ENCODE assay signal across 8 cellular contexts in the genomic region with DNA sequence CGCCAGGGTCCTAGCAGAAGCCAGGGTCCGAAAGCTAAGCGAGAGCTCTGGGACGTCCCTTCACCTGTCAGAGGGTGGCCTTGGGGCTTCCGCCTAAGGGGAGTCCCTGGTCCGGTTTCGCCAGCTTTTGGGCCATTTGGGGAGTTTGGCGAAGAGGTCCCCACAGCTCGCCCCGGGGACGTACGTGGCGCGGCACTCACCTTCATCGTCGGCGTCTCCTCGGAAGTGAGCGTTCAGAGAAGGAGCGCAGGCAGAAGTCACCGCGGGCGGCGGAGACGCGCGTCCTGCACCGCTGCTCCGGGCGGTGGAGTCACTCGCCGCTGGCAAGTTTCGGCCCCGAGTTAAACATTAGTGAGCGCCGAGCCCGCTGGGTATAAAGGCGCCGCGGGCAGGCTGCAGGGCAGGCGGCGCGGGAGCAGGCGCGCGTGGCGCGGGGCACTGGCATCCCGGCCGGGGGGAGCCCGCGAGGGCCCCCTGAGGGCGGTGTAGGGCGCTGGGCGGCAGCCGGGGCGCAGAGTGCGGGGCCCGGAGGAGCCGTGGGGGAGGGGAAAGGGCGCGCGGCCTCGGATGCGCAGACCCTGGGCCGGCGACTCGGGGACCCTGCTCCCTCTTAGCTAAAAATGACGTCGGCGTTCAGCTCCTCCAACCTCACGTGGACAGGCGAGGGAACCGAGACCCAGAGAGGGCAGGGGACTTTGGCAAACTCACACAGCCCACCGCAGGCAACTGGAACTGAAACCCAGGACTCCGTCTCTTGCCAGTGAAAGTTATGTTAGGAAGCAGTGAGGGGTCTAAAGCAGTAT. TPM values are rescaled to one million over a fixed set of nuclear protein-coding genes. Genes with fewer than 3 reads are reported as not detected.
DNase-seq lines count a peak whose midpoint lies in the region; ATAC-seq and TF ChIP-seq lines count a peak whose summit lies in the region.

A gene (minus strand): TSS at position 440 of the 803 bp plus-strand sequence. CDS start 234 bp downstream, at position 206.

- TF ChIP-seq POLR2A in thyroid gland (IDR thresholded peaks at IDR 0.05) = no peak

- H3K36me3 ChIP-seq in esophagus (ENCODE audit: control insufficient read depth in 2 of 2, insufficient read depth in 2 of 2, low read length in 1 of 2) (no peaks in the 10 kb centered on the region), thyroid gland (no peaks in the 10 kb centered on the region)

- H3K4me1 Mint-ChIP-seq in activated CD8-positive, alpha-beta T cell treated with anti-CD3 and anti-CD28 coated beads for 36 hours (ENCODE audit: low read depth) = peaks cover 47% of the 10 kb centered on the region
- peaks cover 15% of the 10 kb centered on the region for H3K4me1 Mint-ChIP-seq in nephron progenitor cell

- no peaks in the 10 kb centered on the region for H3K27me3 ChIP-seq in esophagus (ENCODE audit: control insufficient read depth in 1 of 2, insufficient read depth in 2 of 2, low read length in 2 of 2)
- no peaks in the 10 kb centered on the region for H3K27me3 ChIP-seq in thyroid gland

- DNase-seq in GM12864 (ENCODE audit: low read depth) = no peak
- peak; percentile 53 for DNase-seq in KBM-7
- DNase-seq in activated CD8-positive, alpha-beta T cell treated with anti-CD3 and anti-CD28 coated beads for 36 hours = peak; percentile 64
- peak; percentile 71 for DNase-seq in nephron progenitor cell
- peak; percentile 22 to 33 for DNase-seq in thyroid gland
- DNase-seq in caudate nucleus (lab: John Stamatoyannopoulos, UW) = no peak

- peaks cover 15% of the 10 kb centered on the region for H3K9me3 Mint-ChIP-seq in activated CD8-positive, alpha-beta T cell treated with anti-CD3 and anti-CD28 coated beads for 36 hours
- H3K9me3 Mint-ChIP-seq in nephron progenitor cell = peaks cover 14% of the 10 kb centered on the region

- peaks cover 4 to 5% of the 10 kb centered on the region in 2 donors for H3K4me1 ChIP-seq in esophagus (ENCODE audit: control insufficient read depth in 2 of 2, insufficient read depth in 2 of 2, low read length in 1 of 2)
- peaks cover 8 to 11% of the 10 kb centered on the region in 2 donors for H3K4me1 ChIP-seq in thyroid gland

- peaks cover 37% of the 10 kb centered on the region for H3K36me3 Mint-ChIP-seq in activated CD8-positive, alpha-beta T cell treated with anti-CD3 and anti-CD28 coated beads for 36 hours (ENCODE audit: low read depth)
- H3K36me3 Mint-ChIP-seq in nephron progenitor cell (ENCODE audit: low read depth) = no peaks in the 10 kb centered on the region

- intact Hi-C loops in activated CD8-positive, alpha-beta T cell treated with anti-CD3 and anti-CD28 coated beads for 36 hours (cut with micrococcal nuclease) = no loop called here
- intact Hi-C loops in thyroid gland (cut with DNase I) = no loop called here

- peaks cover 2 to 6% of the 10 kb centered on the region in 2 donors for H3K9me3 ChIP-seq in esophagus (ENCODE audit: control insufficient read depth in 2 of 2, insufficient read depth in 1 of 2, low read depth in 1 of 2, low read length in 1 of 2)
- H3K9me3 ChIP-seq in thyroid gland = no peaks in the 10 kb centered on the region

- peak within 1 kb of the TSS; percentile 88 for H3K4me3 Mint-ChIP-seq in activated CD8-positive, alpha-beta T cell treated with anti-CD3 and anti-CD28 coated beads for 36 hours
- peak within 1 kb of the TSS; percentile 84 for H3K4me3 Mint-ChIP-seq in nephron progenitor cell

- H3K27ac ChIP-seq in esophagus (ENCODE audit: low read depth in 2 of 2, low read length in 1 of 2) (no peak within 1 kb of the TSS), thyroid gland (no peak within 1 kb of the TSS), caudate nucleus (ENCODE audit: low read depth, low read length) (no peak within 1 kb of the TSS)

- peak; percentile 89 for ATAC-seq in GM21619 (IDR thresholded peaks at IDR 0.05; ENCODE audit: unreplicated experiment)
- peak; percentile 70 for ATAC-seq in activated CD8-positive, alpha-beta T cell treated with anti-CD3 and anti-CD28 coated beads for 36 hours

- H3K27ac Mint-ChIP-seq in activated CD8-positive, alpha-beta T cell treated with anti-CD3 and anti-CD28 coated beads for 36 hours = peak within 1 kb of the TSS; percentile 89
- H3K27ac Mint-ChIP-seq in nephron progenitor cell = no peak within 1 kb of the TSS

- in situ Hi-C loops in KBM-7 (cut with MboI; ENCODE audit: low pct_unique_long_range_greater_than_20kb, low sequenced_read_pairs) = no loop called here

- H3K4me3 ChIP-seq in GM12864 (ENCODE audit: low read depth, low read length) (peak within 1 kb of the TSS; percentile 45), esophagus (ENCODE audit: low read depth in 1 of 2, low read length in 2 of 2) (peak within 1 kb of the TSS; percentile 44), thyroid gland (replicated peaks in 1 of 3) (peak within 1 kb of the TSS in 2 of 3 donors; percentile 24 to 38)

- CTCF ChIA-PET in activated CD8-positive, alpha-beta T cell treated with anti-CD3 and anti-CD28 coated beads for 36 hours (lab: Charles Lee) = interaction anchor here (0.8 to 4.8 kb wide), 10 partner anchors 9 to 127 kb away, joined by 3 to 26 read pairs (median 4); no protein-coding TSS in a partner anchor

- TF ChIP-seq CTCF in GM12864 (IDR thresholded peaks at IDR 0.05; ENCODE audit: low read depth, low read length, missing control alignments) (no peak), nephron progenitor cell (IDR thresholded peaks at IDR 0.05) (no peak), thyroid gland (IDR thresholded peaks at IDR 0.05) (peak in 1 of 6 experiments; percentile 9)
- peak; percentile 24 for TF ChIP-seq CTCF in activated CD8-positive, alpha-beta T cell treated with anti-CD3 and anti-CD28 coated beads for 36 hours (IDR thresholded peaks at IDR 0.05)

- 2% methylated on average over 71 to 76 of the region's 76 CpGs for WGBS in esophagus, 2 donors
- WGBS in thyroid gland, 2 donors = 3% methylated on average over 9 of the region's 76 CpGs

- H3K27me3 Mint-ChIP-seq in activated CD8-positive, alpha-beta T cell treated with anti-CD3 and anti-CD28 coated beads for 36 hours = no peaks in the 10 kb centered on the region
- peaks cover 64% of the 10 kb centered on the region for H3K27me3 Mint-ChIP-seq in nephron progenitor cell (ENCODE audit: low read depth, poor library complexity)

- POLR2A ChIA-PET in activated CD8-positive, alpha-beta T cell treated with anti-CD3 and anti-CD28 coated beads for 36 hours (lab: Charles Lee) = interaction anchor here (0.6 to 5.9 kb wide), 11 partner anchors 14 to 118 kb away, joined by 3 to 65 read pairs (median 3); no protein-coding TSS in a partner anchor

RNA-seq across cellular contexts. Expression of the gene that starts here (rescaled TPM):
- total RNA-seq in activated CD8-positive, alpha-beta T cell treated with anti-CD3 and anti-CD28 coated beads for 36 hours = 10 to 100 TPM; 25.9 to 26.4 TPM
- under 1 TPM; 0.08 to 0.18 TPM for polyA plus RNA-seq in esophagus
- 10 to 100 TPM in 1 of 4 donors, 1 to 10 TPM in 3; 3.0 to 12.7 (median 4.4) TPM for total RNA-seq in thyroid gland

Comparison
In these comparisons a context has a peak if more than half of its experiments do, and no peak if none do; other contexts are left out.
1. DNase-seq: peak in KBM-7 (single experiment), activated CD8-positive, alpha-beta T cell treated with anti-CD3 and anti-CD28 coated beads for 36 hours (single experiment), nephron progenitor cell (single experiment) and thyroid gland (2 of 2); none in GM12864 (single experiment) and caudate nucleus (0 of 61).
2. Peak in every context shown above with its lines, with median percentiles within 50 percentile points of each other: H3K4me3 ChIP-seq.